17 cellular contexts compared by ENCODE assay signal in genomic region chr4:160352637-160353036, GRCh38.
DNase-seq lines count a peak whose midpoint lies in the region; ATAC-seq and TF ChIP-seq lines count a peak whose summit lies in the region.
"Had no signal": no experiment of that assay in that cellular context is flagged by ENCODE, and none has a peak within 500 bp of the region (broad histone marks: within the 10 kb centered on the region; RNA-seq: fewer than 3 reads in every experiment).

No MANE protein-coding gene starts in this region.

- no peaks in the 10 kb centered on the region for H3K27me3 ChIP-seq in KMS-11 (ENCODE audit: insufficient read depth, low read depth)

- no peak overlapping the region for H3K4me3 ChIP-seq in KMS-11 (IDR thresholded peaks at IDR 0.05; ENCODE audit: insufficient read depth, low read depth, low read length)
- H3K4me3 ChIP-seq: A549, GM12878 had no signal

- DNase-seq in COR-L47 (lab: John Stamatoyannopoulos, UW) (peak; percentile 62), NCI-H1417 treated with DMSO at 0.1 percent for 48 hours (lab: John Stamatoyannopoulos, UW) (peak; percentile 19), NCI-H748 treated with DMSO at 0.1 percent for 48 hours (lab: John Stamatoyannopoulos, UW) (peak; percentile 67), G401 (ENCODE audit: low spot score) (no peak), GM10248 (ENCODE audit: extremely low spot score) (no peak)
- DNase-seq: AML-193; CD4-positive, alpha-beta T cell; DMS153; DMS79; GF-D8; H9 had no signal

- peak overlapping the region; percentile 41 for H2AFZ ChIP-seq in KMS-11 (ENCODE audit: low read depth)

- peak overlapping the region; percentile 43 for H3K27ac ChIP-seq in KMS-11
- H3K27ac ChIP-seq: A549, C4-2B, HL-60 had no signal

- no peaks in the 10 kb centered on the region for H3K36me3 ChIP-seq in KMS-11 (ENCODE audit: insufficient read depth)

- TF ChIP-seq CTCF in KMS-11 (conservative IDR thresholded peaks at IDR 0.05; ENCODE audit: low read depth, low read length) (no peak), GM10248 (IDR thresholded peaks at IDR 0.05; ENCODE audit: control extremely low read depth, extremely low read depth, low read depth, missing control alignments) (no peak)

- in situ Hi-C loops in G401 (cut with HindIII; ENCODE audit: low sequenced_read_pairs): no loop called here

- no peaks in the 10 kb centered on the region for H4K20me1 ChIP-seq in KMS-11 (ENCODE audit: insufficient read depth)

- H3K79me2 ChIP-seq in KMS-11 (ENCODE audit: insufficient read depth, low read depth): no peaks in the 10 kb centered on the region

- no peak overlapping the region; the same call in 1 of the 2 replicates for H3K9ac ChIP-seq in KMS-11

- ATAC-seq in HG03135 (IDR thresholded peaks at IDR 0.05; ENCODE audit: unreplicated experiment): no peak
- ATAC-seq: A549, GM12878 had no signal

- CTCF ChIA-PET in GM10248 (lab: Yijun Ruan, JAX): interaction anchor here (1.1 kb wide), 1 partner anchor 11 kb away, joined by 3 read pairs; no protein-coding TSS in a partner anchor

- peak overlapping the region; percentile 41 for H3K4me2 ChIP-seq in KMS-11
- H3K4me2 ChIP-seq: A549 had no signal

- H3K4me1 ChIP-seq in KMS-11 (ENCODE audit: low read depth, poor library complexity, severe bottlenecking): peaks cover 34% of the 10 kb centered on the region
- H3K4me1 ChIP-seq: A549 had no signal

- POLR2A ChIA-PET in GM10248 (lab: Yijun Ruan, JAX): no interaction called here

Comparison
In these comparisons a context has a peak if more than half of its experiments do, and no peak if none do; other contexts are left out.
1. DNase-seq: peak in COR-L47 (single experiment), NCI-H1417 treated with DMSO at 0.1 percent for 48 hours (single experiment) and NCI-H748 treated with DMSO at 0.1 percent for 48 hours (single experiment); none in G401 (single experiment) and GM10248 (single experiment).